In genomic region chr4:24115101-24115500, GRCh38 we compare ENCODE assay signal across 26 cellular contexts.
"Had no signal": no experiment of that assay in that cellular context is flagged by ENCODE, and none has a peak within 500 bp of the region (broad histone marks: within the 10 kb centered on the region; RNA-seq: fewer than 3 reads in every experiment).

No MANE protein-coding gene starts in this region.

- H3K4me3 ChIP-seq: stomach, suprapubic skin, testis, thoracic aorta, thyroid gland, tibial artery, tibial nerve, transverse colon, upper lobe of left lung, upper lobe of right lung, uterus, vagina had no signal

- H3K9me3 ChIP-seq: stomach, suprapubic skin, testis, thoracic aorta, thyroid gland, tibial artery, transverse colon, upper lobe of left lung, upper lobe of right lung, uterus, vagina had no signal

- H3K36me3 ChIP-seq: stomach, suprapubic skin, thoracic aorta, thyroid gland, tibial artery, tibial nerve, transverse colon, upper lobe of left lung, upper lobe of right lung, uterus, vagina had no signal

- DNase-seq: stimulated activated CD4-positive, alpha-beta T cell treated with anti-CD3 and anti-CD28 coated beads, Interleukin-2, amount 100 ng/mL, for 48 hours; stimulated activated CD4-positive, alpha-beta T cell treated with anti-CD3 and anti-CD28 coated beads, Interleukin-4, amount 100 ng/mL, for 1 hour; stimulated activated CD4-positive, alpha-beta T cell treated with anti-CD3 and anti-CD28 coated beads, Interleukin-4, amount 100 ng/mL, for 24 hours; stimulated activated CD4-positive, alpha-beta T cell treated with anti-CD3 and anti-CD28 coated beads, Interleukin-4, amount 100 ng/mL, for 4 hours; stimulated activated CD8-positive, alpha-beta memory T cell treated with anti-CD3 and anti-CD28 coated beads, Interleukin-4, amount 100 ng/mL, for 48 hours; stimulated activated naive B cell treated with anti-CD40 and anti-IgM and Interleukin-4, amounts not matched to agents 10 μg/mL and 1 μg/mL and 100 μg/mL, for 72 hours; stimulated activated naive CD4-positive, alpha-beta T cell; stimulated activated naive CD4-positive, alpha-beta T cell treated with Interleukin-2 at 50 U/mL for 16 hours; stimulated activated naive CD8-positive, alpha-beta T cell treated with anti-CD3 and anti-CD28 coated beads, Interleukin-15, amount 100 ng/mL, for 72 hours; stomach; substantia nigra; testis; thyroid gland; tibial artery; transverse colon; trophoblast cell; upper lobe of left lung; upper lobe of right lung; uterus had no signal

- ATAC-seq: stimulated activated effector memory CD8-positive, alpha-beta T cell treated with anti-CD3 and anti-CD28 coated beads, Interleukin-12 subunit alpha, Interleukin-12 subunit beta, amount 100 ng/mL, for 72 hours; stimulated activated memory B cell treated with anti-CD40 and anti-IgM and Interleukin-4, amounts not matched to agents 10 μg/mL and 1 μg/mL and 100 μg/mL, for 72 hours; stimulated activated naive B cell treated with anti-CD40 and anti-IgM and Interleukin-4, amounts not matched to agents 10 μg/mL and 1 μg/mL and 100 μg/mL, for 72 hours; stimulated activated naive CD8-positive, alpha-beta T cell treated with anti-CD3 and anti-CD28 coated beads, Interleukin-15, amount 100 ng/mL, for 72 hours; upper lobe of right lung had no signal

- H3K4me1 ChIP-seq: stomach, suprapubic skin, testis, thyroid gland, transverse colon, upper lobe of left lung, upper lobe of right lung, uterus, vagina had no signal

- H3K27ac ChIP-seq: stomach, suprapubic skin, testis, thoracic aorta, thyroid gland, tibial artery, tibial nerve, transverse colon, upper lobe of left lung, upper lobe of right lung, uterus, vagina had no signal

- FAIRE-seq: urothelium cell line had no signal

- H3K27me3 ChIP-seq: stomach, suprapubic skin, testis, thyroid gland, tibial artery, tibial nerve, transverse colon, upper lobe of left lung, upper lobe of right lung, uterus, vagina had no signal
